1 cellular context compared by ENCODE assay signal in genomic region chr11:18634140-18635032, GRCh38.
TF ChIP-seq lines count a peak whose summit lies in the region.

A gene with protein sequence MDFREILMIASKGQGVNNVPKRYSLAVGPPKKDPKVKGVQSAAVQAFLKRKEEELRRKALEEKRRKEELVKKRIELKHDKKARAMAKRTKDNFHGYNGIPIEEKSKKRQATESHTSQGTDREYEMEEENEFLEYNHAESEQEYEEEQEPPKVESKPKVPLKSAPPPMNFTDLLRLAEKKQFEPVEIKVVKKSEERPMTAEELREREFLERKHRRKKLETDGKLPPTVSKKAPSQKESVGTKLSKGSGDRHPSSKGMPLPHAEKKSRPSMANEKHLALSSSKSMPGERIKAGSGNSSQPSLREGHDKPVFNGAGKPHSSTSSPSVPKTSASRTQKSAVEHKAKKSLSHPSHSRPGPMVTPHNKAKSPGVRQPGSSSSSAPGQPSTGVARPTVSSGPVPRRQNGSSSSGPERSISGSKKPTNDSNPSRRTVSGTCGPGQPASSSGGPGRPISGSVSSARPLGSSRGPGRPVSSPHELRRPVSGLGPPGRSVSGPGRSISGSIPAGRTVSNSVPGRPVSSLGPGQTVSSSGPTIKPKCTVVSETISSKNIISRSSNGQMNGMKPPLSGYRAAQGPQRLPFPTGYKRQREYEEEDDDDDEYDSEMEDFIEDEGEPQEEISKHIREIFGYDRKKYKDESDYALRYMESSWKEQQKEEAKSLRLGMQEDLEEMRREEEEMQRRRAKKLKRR (minus strand): TSS chr11:18634342. CDS start chr11:18634257, 85 bp downstream.

TF ChIP-seq in K562, 482 proteins besides CTCF, POLR2A, EP300 and RAD21 (continued from another document and continues in another):
- TF ChIP-seq, protein P1, sequence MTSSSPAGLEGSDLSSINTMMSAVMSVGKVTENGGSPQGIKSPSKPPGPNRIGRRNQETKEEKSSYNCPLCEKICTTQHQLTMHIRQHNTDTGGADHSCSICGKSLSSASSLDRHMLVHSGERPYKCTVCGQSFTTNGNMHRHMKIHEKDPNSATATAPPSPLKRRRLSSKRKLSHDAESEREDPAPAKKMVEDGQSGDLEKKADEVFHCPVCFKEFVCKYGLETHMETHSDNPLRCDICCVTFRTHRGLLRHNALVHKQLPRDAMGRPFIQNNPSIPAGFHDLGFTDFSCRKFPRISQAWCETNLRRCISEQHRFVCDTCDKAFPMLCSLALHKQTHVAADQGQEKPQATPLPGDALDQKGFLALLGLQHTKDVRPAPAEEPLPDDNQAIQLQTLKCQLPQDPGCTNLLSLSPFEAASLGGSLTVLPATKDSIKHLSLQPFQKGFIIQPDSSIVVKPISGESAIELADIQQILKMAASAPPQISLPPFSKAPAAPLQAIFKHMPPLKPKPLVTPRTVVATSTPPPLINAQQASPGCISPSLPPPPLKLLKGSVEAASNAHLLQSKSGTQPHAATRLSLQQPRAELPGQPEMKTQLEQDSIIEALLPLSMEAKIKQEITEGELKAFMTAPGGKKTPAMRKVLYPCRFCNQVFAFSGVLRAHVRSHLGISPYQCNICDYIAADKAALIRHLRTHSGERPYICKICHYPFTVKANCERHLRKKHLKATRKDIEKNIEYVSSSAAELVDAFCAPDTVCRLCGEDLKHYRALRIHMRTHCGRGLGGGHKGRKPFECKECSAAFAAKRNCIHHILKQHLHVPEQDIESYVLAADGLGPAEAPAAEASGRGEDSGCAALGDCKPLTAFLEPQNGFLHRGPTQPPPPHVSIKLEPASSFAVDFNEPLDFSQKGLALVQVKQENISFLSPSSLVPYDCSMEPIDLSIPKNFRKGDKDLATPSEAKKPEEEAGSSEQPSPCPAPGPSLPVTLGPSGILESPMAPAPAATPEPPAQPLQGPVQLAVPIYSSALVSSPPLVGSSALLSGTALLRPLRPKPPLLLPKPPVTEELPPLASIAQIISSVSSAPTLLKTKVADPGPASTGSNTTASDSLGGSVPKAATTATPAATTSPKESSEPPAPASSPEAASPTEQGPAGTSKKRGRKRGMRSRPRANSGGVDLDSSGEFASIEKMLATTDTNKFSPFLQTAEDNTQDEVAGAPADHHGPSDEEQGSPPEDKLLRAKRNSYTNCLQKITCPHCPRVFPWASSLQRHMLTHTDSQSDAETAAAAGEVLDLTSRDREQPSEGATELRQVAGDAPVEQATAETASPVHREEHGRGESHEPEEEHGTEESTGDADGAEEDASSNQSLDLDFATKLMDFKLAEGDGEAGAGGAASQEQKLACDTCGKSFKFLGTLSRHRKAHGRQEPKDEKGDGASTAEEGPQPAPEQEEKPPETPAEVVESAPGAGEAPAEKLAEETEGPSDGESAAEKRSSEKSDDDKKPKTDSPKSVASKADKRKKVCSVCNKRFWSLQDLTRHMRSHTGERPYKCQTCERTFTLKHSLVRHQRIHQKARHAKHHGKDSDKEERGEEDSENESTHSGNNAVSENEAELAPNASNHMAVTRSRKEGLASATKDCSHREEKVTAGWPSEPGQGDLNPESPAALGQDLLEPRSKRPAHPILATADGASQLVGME (CRISPR knock-in tag; IDR thresholded peaks at IDR 0.05) = 0 out of 2 replicates have a peak, but pooled peaks have one; percentile 59
- TF ChIP-seq ZNF589 (CRISPR knock-in tag; IDR thresholded peaks at IDR 0.05; ENCODE audit: low read depth) (no peak), ZNF124 (CRISPR knock-in tag; IDR thresholded peaks at IDR 0.05) (no peak), FOXM1 (IDR thresholded peaks at IDR 0.05; ENCODE audit: low read depth) (no peak; the same call in 1 of the 2 replicates), FOXM1 (CRISPR knock-in tag; IDR thresholded peaks at IDR 0.05; ENCODE audit: low read depth) (no peak), SRSF9 (IDR thresholded peaks at IDR 0.05; ENCODE audit: borderline replicate concordance, low read depth, low read length) (no peak), CGGBP1 (CRISPR knock-in tag; IDR thresholded peaks at IDR 0.05) (no peak), ZNF592 (IDR thresholded peaks at IDR 0.05) (peak; percentile 96), NCOA6 (IDR thresholded peaks at IDR 0.05) (no peak), SAFB2 (IDR thresholded peaks at IDR 0.05; ENCODE audit: borderline replicate concordance, low read depth, low read length, severe bottlenecking) (no peak), ZNF232 (CRISPR knock-in tag; IDR thresholded peaks at IDR 0.05) (no peak), ZNF143 (CRISPR knock-in tag; IDR thresholded peaks at IDR 0.05) (no peak), HMGN3 (IDR thresholded peaks at IDR 0.05; ENCODE audit: borderline replicate concordance, extremely low read depth, insufficient read length, low read depth, low read length) (peak; percentile 70), NFE2L1 (tag; IDR thresholded peaks at IDR 0.05; ENCODE audit: borderline replicate concordance, low read depth) (no peak), NFE2 (IDR thresholded peaks at IDR 0.05; ENCODE audit: low read depth) (peak; percentile 87), EZH2 (IDR thresholded peaks at IDR 0.05; ENCODE audit: borderline replicate concordance, low read depth, low read length) (no peak), MYNN (IDR thresholded peaks at IDR 0.05) (no peak), MYNN (CRISPR knock-in tag; IDR thresholded peaks at IDR 0.05) (no peak), FUS (optimal IDR thresholded peaks at IDR 0.05; ENCODE audit: low read depth, low read length) (no peak), CHAMP1 (IDR thresholded peaks at IDR 0.05) (no peak), ZNF778 (CRISPR knock-in tag; IDR thresholded peaks at IDR 0.05) (no peak), ZNF609 (CRISPR knock-in tag; IDR thresholded peaks at IDR 0.05; ENCODE audit: borderline replicate concordance) (no peak), ZFP30 (CRISPR knock-in tag; IDR thresholded peaks at IDR 0.05; ENCODE audit: borderline replicate concordance) (no peak), HDAC2 (IDR thresholded peaks at IDR 0.05) (peak; percentile 69), CHCHD3 (CRISPR knock-in tag; IDR thresholded peaks at IDR 0.05) (no peak), HDAC1 (IDR thresholded peaks at IDR 0.05) (peak in 1 of 2 experiments; percentile 86; a peak in 2 of 4 replicates), ZNF174 (CRISPR knock-in tag; IDR thresholded peaks at IDR 0.05) (no peak), RHOXF2B (CRISPR knock-in tag; conservative IDR thresholded peaks at IDR 0.05) (no peak), ZNF77 (CRISPR knock-in tag; IDR thresholded peaks at IDR 0.05) (no peak), POLR2B (IDR thresholded peaks at IDR 0.05; ENCODE audit: low read depth, partially characterized antibody) (peak; percentile 95), OTX1 (CRISPR knock-in tag; IDR thresholded peaks at IDR 0.05) (0 out of 2 replicates have a peak, but pooled peaks have one; percentile 45), ASH1L (IDR thresholded peaks at IDR 0.05; ENCODE audit: borderline replicate concordance, low read depth, partially characterized antibody) (peak; percentile 27), NCOR1 (IDR thresholded peaks at IDR 0.05) (no peak)
- TF ChIP-seq, protein P2, sequence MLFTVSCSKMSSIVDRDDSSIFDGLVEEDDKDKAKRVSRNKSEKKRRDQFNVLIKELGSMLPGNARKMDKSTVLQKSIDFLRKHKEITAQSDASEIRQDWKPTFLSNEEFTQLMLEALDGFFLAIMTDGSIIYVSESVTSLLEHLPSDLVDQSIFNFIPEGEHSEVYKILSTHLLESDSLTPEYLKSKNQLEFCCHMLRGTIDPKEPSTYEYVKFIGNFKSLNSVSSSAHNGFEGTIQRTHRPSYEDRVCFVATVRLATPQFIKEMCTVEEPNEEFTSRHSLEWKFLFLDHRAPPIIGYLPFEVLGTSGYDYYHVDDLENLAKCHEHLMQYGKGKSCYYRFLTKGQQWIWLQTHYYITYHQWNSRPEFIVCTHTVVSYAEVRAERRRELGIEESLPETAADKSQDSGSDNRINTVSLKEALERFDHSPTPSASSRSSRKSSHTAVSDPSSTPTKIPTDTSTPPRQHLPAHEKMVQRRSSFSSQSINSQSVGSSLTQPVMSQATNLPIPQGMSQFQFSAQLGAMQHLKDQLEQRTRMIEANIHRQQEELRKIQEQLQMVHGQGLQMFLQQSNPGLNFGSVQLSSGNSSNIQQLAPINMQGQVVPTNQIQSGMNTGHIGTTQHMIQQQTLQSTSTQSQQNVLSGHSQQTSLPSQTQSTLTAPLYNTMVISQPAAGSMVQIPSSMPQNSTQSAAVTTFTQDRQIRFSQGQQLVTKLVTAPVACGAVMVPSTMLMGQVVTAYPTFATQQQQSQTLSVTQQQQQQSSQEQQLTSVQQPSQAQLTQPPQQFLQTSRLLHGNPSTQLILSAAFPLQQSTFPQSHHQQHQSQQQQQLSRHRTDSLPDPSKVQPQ (CRISPR knock-in tag; IDR thresholded peaks at IDR 0.05; ENCODE audit: borderline replicate concordance) = no peak
- TF ChIP-seq, protein P3, sequence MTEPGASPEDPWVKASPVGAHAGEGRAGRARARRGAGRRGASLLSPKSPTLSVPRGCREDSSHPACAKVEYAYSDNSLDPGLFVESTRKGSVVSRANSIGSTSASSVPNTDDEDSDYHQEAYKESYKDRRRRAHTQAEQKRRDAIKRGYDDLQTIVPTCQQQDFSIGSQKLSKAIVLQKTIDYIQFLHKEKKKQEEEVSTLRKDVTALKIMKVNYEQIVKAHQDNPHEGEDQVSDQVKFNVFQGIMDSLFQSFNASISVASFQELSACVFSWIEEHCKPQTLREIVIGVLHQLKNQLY (CRISPR knock-in tag; conservative IDR thresholded peaks at IDR 0.05) = no peak
